Comparison of ENCODE assay signal across 1 cellular context in genomic region chr7:974820-975681, GRCh38.
A peak's percentile ranks its signal among the peaks of the same experiment; 100 is the strongest.
TF ChIP-seq lines count a peak whose summit lies in the region.

A gene with protein sequence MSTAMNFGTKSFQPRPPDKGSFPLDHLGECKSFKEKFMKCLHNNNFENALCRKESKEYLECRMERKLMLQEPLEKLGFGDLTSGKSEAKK (minus strand): TSS chr7:975549. CDS start chr7:975509, 40 bp downstream.

TF ChIP-seq in K562, 482 proteins besides CTCF, POLR2A, EP300 and RAD21 (continued from another document and continues in another):
- TF ChIP-seq PATZ1 (CRISPR knock-in tag; IDR thresholded peaks at IDR 0.05; ENCODE audit: borderline replicate concordance): no peak
- TF ChIP-seq BRD9 (IDR thresholded peaks at IDR 0.05; ENCODE audit: low read depth, partially characterized antibody): no peak
- no peak for TF ChIP-seq RBM17 (IDR thresholded peaks at IDR 0.05; ENCODE audit: borderline replicate concordance, low read depth, low read length)
- TF ChIP-seq SMARCC2 (IDR thresholded peaks at IDR 0.05; ENCODE audit: low read depth): peak; percentile 20; the same call in 1 of the 2 replicates
- TF ChIP-seq, protein P1, sequence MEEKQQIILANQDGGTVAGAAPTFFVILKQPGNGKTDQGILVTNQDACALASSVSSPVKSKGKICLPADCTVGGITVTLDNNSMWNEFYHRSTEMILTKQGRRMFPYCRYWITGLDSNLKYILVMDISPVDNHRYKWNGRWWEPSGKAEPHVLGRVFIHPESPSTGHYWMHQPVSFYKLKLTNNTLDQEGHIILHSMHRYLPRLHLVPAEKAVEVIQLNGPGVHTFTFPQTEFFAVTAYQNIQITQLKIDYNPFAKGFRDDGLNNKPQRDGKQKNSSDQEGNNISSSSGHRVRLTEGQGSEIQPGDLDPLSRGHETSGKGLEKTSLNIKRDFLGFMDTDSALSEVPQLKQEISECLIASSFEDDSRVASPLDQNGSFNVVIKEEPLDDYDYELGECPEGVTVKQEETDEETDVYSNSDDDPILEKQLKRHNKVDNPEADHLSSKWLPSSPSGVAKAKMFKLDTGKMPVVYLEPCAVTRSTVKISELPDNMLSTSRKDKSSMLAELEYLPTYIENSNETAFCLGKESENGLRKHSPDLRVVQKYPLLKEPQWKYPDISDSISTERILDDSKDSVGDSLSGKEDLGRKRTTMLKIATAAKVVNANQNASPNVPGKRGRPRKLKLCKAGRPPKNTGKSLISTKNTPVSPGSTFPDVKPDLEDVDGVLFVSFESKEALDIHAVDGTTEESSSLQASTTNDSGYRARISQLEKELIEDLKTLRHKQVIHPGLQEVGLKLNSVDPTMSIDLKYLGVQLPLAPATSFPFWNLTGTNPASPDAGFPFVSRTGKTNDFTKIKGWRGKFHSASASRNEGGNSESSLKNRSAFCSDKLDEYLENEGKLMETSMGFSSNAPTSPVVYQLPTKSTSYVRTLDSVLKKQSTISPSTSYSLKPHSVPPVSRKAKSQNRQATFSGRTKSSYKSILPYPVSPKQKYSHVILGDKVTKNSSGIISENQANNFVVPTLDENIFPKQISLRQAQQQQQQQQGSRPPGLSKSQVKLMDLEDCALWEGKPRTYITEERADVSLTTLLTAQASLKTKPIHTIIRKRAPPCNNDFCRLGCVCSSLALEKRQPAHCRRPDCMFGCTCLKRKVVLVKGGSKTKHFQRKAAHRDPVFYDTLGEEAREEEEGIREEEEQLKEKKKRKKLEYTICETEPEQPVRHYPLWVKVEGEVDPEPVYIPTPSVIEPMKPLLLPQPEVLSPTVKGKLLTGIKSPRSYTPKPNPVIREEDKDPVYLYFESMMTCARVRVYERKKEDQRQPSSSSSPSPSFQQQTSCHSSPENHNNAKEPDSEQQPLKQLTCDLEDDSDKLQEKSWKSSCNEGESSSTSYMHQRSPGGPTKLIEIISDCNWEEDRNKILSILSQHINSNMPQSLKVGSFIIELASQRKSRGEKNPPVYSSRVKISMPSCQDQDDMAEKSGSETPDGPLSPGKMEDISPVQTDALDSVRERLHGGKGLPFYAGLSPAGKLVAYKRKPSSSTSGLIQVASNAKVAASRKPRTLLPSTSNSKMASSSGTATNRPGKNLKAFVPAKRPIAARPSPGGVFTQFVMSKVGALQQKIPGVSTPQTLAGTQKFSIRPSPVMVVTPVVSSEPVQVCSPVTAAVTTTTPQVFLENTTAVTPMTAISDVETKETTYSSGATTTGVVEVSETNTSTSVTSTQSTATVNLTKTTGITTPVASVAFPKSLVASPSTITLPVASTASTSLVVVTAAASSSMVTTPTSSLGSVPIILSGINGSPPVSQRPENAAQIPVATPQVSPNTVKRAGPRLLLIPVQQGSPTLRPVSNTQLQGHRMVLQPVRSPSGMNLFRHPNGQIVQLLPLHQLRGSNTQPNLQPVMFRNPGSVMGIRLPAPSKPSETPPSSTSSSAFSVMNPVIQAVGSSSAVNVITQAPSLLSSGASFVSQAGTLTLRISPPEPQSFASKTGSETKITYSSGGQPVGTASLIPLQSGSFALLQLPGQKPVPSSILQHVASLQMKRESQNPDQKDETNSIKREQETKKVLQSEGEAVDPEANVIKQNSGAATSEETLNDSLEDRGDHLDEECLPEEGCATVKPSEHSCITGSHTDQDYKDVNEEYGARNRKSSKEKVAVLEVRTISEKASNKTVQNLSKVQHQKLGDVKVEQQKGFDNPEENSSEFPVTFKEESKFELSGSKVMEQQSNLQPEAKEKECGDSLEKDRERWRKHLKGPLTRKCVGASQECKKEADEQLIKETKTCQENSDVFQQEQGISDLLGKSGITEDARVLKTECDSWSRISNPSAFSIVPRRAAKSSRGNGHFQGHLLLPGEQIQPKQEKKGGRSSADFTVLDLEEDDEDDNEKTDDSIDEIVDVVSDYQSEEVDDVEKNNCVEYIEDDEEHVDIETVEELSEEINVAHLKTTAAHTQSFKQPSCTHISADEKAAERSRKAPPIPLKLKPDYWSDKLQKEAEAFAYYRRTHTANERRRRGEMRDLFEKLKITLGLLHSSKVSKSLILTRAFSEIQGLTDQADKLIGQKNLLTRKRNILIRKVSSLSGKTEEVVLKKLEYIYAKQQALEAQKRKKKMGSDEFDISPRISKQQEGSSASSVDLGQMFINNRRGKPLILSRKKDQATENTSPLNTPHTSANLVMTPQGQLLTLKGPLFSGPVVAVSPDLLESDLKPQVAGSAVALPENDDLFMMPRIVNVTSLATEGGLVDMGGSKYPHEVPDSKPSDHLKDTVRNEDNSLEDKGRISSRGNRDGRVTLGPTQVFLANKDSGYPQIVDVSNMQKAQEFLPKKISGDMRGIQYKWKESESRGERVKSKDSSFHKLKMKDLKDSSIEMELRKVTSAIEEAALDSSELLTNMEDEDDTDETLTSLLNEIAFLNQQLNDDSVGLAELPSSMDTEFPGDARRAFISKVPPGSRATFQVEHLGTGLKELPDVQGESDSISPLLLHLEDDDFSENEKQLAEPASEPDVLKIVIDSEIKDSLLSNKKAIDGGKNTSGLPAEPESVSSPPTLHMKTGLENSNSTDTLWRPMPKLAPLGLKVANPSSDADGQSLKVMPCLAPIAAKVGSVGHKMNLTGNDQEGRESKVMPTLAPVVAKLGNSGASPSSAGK (IDR thresholded peaks at IDR 0.05): peak; percentile 71
- peak; percentile 70; the same call in 1 of the 2 replicates for TF ChIP-seq MAX (CRISPR knock-in tag; IDR thresholded peaks at IDR 0.05)
- TF ChIP-seq, protein P2, sequence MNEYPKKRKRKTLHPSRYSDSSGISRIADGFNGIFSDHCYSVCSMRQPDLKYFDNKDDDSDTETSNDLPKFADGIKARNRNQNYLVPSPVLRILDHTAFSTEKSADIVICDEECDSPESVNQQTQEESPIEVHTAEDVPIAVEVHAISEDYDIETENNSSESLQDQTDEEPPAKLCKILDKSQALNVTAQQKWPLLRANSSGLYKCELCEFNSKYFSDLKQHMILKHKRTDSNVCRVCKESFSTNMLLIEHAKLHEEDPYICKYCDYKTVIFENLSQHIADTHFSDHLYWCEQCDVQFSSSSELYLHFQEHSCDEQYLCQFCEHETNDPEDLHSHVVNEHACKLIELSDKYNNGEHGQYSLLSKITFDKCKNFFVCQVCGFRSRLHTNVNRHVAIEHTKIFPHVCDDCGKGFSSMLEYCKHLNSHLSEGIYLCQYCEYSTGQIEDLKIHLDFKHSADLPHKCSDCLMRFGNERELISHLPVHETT (CRISPR knock-in tag; conservative IDR thresholded peaks at IDR 0.05 in 1 of 2, IDR thresholded peaks at IDR 0.05 in 1 of 2): 0 out of 4 replicates have a peak, but pooled peaks of 1 of the 2 experiments have one; percentile 45
- TF ChIP-seq ZNF24 (IDR thresholded peaks at IDR 0.05): no peak
- TF ChIP-seq ELF2 (CRISPR knock-in tag; IDR thresholded peaks at IDR 0.05): peak; percentile 78
- no peak for TF ChIP-seq ZNF311 (CRISPR knock-in tag; IDR thresholded peaks at IDR 0.05)
- TF ChIP-seq FOXJ3 (CRISPR knock-in tag; IDR thresholded peaks at IDR 0.05): no peak
- peak; percentile 87; the same call in 1 of the 2 replicates for TF ChIP-seq KAT7 (CRISPR knock-in tag; IDR thresholded peaks at IDR 0.05; ENCODE audit: borderline replicate concordance)
- peak; percentile 91 for TF ChIP-seq POLR2B (IDR thresholded peaks at IDR 0.05; ENCODE audit: low read depth, partially characterized antibody)
- TF ChIP-seq POU5F1 (IDR thresholded peaks at IDR 0.05; ENCODE audit: borderline replicate concordance, low read depth, low read length, partially characterized antibody): peak; percentile 22
- TF ChIP-seq LCOR (CRISPR knock-in tag; IDR thresholded peaks at IDR 0.05): peak; percentile 88
- TF ChIP-seq HMGXB4 (CRISPR knock-in tag; IDR thresholded peaks at IDR 0.05): peak; percentile 40; the same call in 1 of the 2 replicates
- no peak for TF ChIP-seq MCM3 (IDR thresholded peaks at IDR 0.05)
- TF ChIP-seq, protein P3, sequence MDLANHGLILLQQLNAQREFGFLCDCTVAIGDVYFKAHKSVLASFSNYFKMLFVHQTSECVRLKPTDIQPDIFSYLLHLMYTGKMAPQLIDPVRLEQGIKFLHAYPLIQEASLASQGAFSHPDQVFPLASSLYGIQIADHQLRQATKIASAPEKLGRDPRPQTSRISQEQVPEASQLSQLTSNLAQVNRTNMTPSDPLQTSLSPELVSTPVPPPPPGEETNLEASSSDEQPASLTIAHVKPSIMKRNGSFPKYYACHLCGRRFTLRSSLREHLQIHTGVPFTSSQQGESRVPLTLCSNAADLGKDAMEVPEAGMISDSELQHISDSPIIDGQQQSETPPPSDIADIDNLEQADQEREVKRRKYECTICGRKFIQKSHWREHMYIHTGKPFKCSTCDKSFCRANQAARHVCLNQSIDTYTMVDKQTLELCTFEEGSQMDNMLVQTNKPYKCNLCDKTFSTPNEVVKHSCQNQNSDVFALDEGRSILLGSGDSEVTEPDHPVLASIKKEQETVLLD (IDR thresholded peaks at IDR 0.05): peak; percentile 94
- TF ChIP-seq ZNF354B (CRISPR knock-in tag; IDR thresholded peaks at IDR 0.05): no peak
- peak; percentile 96 for TF ChIP-seq SUPT5H (IDR thresholded peaks at IDR 0.05)
- TF ChIP-seq, protein P4, sequence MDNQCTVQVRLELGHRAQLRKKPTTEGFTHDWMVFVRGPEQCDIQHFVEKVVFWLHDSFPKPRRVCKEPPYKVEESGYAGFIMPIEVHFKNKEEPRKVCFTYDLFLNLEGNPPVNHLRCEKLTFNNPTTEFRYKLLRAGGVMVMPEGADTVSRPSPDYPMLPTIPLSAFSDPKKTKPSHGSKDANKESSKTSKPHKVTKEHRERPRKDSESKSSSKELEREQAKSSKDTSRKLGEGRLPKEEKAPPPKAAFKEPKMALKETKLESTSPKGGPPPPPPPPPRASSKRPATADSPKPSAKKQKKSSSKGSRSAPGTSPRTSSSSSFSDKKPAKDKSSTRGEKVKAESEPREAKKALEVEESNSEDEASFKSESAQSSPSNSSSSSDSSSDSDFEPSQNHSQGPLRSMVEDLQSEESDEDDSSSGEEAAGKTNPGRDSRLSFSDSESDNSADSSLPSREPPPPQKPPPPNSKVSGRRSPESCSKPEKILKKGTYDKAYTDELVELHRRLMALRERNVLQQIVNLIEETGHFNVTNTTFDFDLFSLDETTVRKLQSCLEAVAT (IDR thresholded peaks at IDR 0.05): peak in 1 of 2 experiments; percentile 100; a peak in 2 of 4 replicates
- peak; percentile 90 for TF ChIP-seq KDM5B (IDR thresholded peaks at IDR 0.05; ENCODE audit: insufficient replicate concordance, low read depth, low read length)
- peak; percentile 65 for TF ChIP-seq KLF6 (CRISPR knock-in tag; IDR thresholded peaks at IDR 0.05; ENCODE audit: borderline replicate concordance)
- TF ChIP-seq ATF7 (IDR thresholded peaks at IDR 0.05): peak; percentile 67; the same call in 1 of the 2 replicates
- TF ChIP-seq MEIS2 (IDR thresholded peaks at IDR 0.05; ENCODE audit: partially characterized antibody): no peak
- peak; percentile 95 for TF ChIP-seq PHF8 (IDR thresholded peaks at IDR 0.05; ENCODE audit: borderline replicate concordance, low read length)
- TF ChIP-seq DMBX1 (CRISPR knock-in tag; IDR thresholded peaks at IDR 0.05; ENCODE audit: borderline replicate concordance): 0 out of 2 replicates have a peak, but pooled peaks have one; percentile 42
- TF ChIP-seq NKRF (IDR thresholded peaks at IDR 0.05; ENCODE audit: borderline replicate concordance): peak; percentile 79; the same call in 1 of the 2 replicates
- TF ChIP-seq TOE1 (IDR thresholded peaks at IDR 0.05; ENCODE audit: borderline replicate concordance): peak; percentile 54; the same call in 1 of the 2 replicates
- TF ChIP-seq TOE1 (CRISPR knock-in tag; IDR thresholded peaks at IDR 0.05; ENCODE audit: borderline replicate concordance, low read depth): no peak
